In the genomic region with DNA sequence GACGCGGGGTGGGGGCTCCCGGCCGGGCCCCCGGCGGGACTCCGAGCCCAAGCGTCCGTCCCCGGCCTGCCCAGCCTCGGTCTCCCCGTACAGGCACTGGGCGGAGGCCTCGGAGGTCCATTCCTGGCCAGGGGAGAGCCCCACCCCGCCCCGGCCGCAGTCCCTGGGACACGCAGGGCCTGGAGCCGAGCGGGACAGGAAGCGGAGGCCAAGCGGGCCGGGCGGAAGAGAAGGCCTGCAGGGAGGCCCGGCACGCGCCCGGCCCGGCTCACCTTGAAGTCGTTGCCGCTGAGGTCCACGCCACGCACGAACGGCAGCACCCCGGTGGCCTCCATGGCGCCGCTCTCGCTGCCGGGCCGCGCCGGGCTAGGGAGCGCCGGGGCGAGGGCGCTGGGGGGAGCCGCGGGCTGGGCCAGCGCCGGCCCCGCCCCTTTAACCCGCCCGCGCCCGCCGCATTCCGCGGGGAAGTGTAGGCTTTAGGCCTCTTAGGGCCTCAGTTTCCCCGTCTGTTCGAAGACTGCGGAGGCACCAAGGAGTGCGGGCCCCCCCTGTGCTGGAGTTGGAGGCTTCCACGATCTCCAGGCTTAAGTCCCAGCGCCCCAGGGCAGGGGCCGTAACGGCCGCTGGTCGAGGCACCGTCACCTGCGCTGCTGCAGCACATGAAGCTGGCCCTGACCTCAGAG, we compare ENCODE assay signal across 8 cellular contexts. TPM values are rescaled to one million over a fixed set of nuclear protein-coding genes. Genes with fewer than 3 reads are reported as not detected.
DNase-seq lines count a peak whose midpoint lies in the region; ATAC-seq, FAIRE-seq and TF ChIP-seq lines count a peak whose summit lies in the region.

A gene (minus strand): TSS at position 383 of the 683 bp plus-strand sequence. CDS start 48 bp downstream, at position 335.

- CTCF ChIA-PET in T-cell (lab: Charles Lee) = no interaction called here

- H3K27ac Mint-ChIP-seq in T-cell = peak within 1 kb of the TSS; percentile 89 to 92

- H3K4me3 ChIP-seq in heart right ventricle = peak within 1 kb of the TSS; percentile 89 to 99 (median 96)
- peak within 1 kb of the TSS; percentile 90 for H3K4me3 ChIP-seq in parathyroid adenoma (ENCODE audit: low read depth, low read length)
- peak within 1 kb of the TSS; percentile 87 for H3K4me3 ChIP-seq in urinary bladder (ENCODE audit: low read depth, low read length)

- no peaks in the 10 kb centered on the region for H3K9me3 Mint-ChIP-seq in T-cell

- no peaks in the 10 kb centered on the region for H3K9me3 ChIP-seq in heart right ventricle
- H3K9me3 ChIP-seq in parathyroid adenoma (ENCODE audit: control insufficient read depth, low read length) = no peaks in the 10 kb centered on the region

- 0 to 1% methylated on average over 42 to 71 of the region's 71 CpGs for WGBS in heart right ventricle, 2 donors
- WGBS in urinary bladder = 1% methylated on average over 71 of the region's 71 CpGs

- H3K9ac ChIP-seq in parathyroid adenoma = peak within 1 kb of the TSS; percentile 50

- intact Hi-C loops in heart right ventricle (cut with DNase I) = loop anchor here in 4 of 10 donors (5.0 kb wide), 2 partner anchors 41 to 54 kb away; a partner anchor contains a TSS

- FAIRE-seq in GM12891 (lab: Jason Lieb, UNC) = peak; percentile 89

- no peak for TF ChIP-seq POLR2A in GM12891 (IDR thresholded peaks at IDR 0.05; ENCODE audit: low read depth, low read length)

- peak; percentile 26 for ATAC-seq in HG03159 (IDR thresholded peaks at IDR 0.05; ENCODE audit: unreplicated experiment)
- peak; percentile 47 to 53 (median 50) for ATAC-seq in T-cell (replicated peaks in 1 of 4)
- ATAC-seq in heart right ventricle = peak; percentile 33 to 70 (median 58)
- ATAC-seq in GM19035 (IDR thresholded peaks at IDR 0.05; ENCODE audit: unreplicated experiment) = no peak

- POLR2A ChIA-PET in T-cell (lab: Charles Lee) = interaction anchor here in 1 of 2 donors (0.8 kb wide), 1 partner anchor 12 kb away, joined by 3 read pairs; no protein-coding TSS in a partner anchor

- peak within 1 kb of the TSS; percentile 91 for H3K4me2 ChIP-seq in parathyroid adenoma (ENCODE audit: low read length)

- H3K4me1 ChIP-seq in heart right ventricle (peaks cover 21 to 65% (median 56%) of the 10 kb centered on the region in 9 donors), parathyroid adenoma (peaks cover 26% of the 10 kb centered on the region), urinary bladder (ENCODE audit: insufficient read depth) (peaks cover 3% of the 10 kb centered on the region)

- H2AFZ ChIP-seq in parathyroid adenoma = peak within 1 kb of the TSS; percentile 92

- H3K4me1 Mint-ChIP-seq in T-cell = peaks cover 31 to 52% (median 48%) of the 10 kb centered on the region in 3 donors

- H3K27me3 Mint-ChIP-seq in T-cell = no peaks in the 10 kb centered on the region

- peak within 1 kb of the TSS; percentile 95 to 98 (median 98) for H3K4me3 Mint-ChIP-seq in T-cell

- peaks cover 53% of the 10 kb centered on the region for H3K79me2 ChIP-seq in parathyroid adenoma

- peaks cover 16% of the 10 kb centered on the region for H3K36me3 Mint-ChIP-seq in T-cell

- H3K27me3 ChIP-seq in heart right ventricle (no peaks in the 10 kb centered on the region), parathyroid adenoma (ENCODE audit: control insufficient read depth, insufficient read depth, low read length) (no peaks in the 10 kb centered on the region)

- DNase-seq in GM12891 (ENCODE audit: insufficient read length, low spot score) (peak; percentile 71), T-cell (peak in 29 of 34 experiments; percentile 22 to 61 (median 36)), amniotic epithelial cell (ENCODE audit: low read depth) (peak; percentile 13), heart right ventricle (peak; percentile 44 to 64)

- H3K36me3 ChIP-seq in heart right ventricle (peaks cover 0 to 44% (median 33%) of the 10 kb centered on the region in 9 donors), parathyroid adenoma (ENCODE audit: control insufficient read depth, insufficient read depth, low read length) (no peaks in the 10 kb centered on the region), urinary bladder (ENCODE audit: insufficient read depth) (peaks cover 5% of the 10 kb centered on the region)

- H3K27ac ChIP-seq in heart right ventricle (peak within 1 kb of the TSS; percentile 94 to 100 (median 99)), parathyroid adenoma (peak within 1 kb of the TSS; percentile 92), urinary bladder (ENCODE audit: low read depth) (peak within 1 kb of the TSS; percentile 94)

- TF ChIP-seq CTCF in heart right ventricle (IDR thresholded peaks at IDR 0.05) (peak in 1 of 9 donors; percentile 6), parathyroid adenoma (IDR thresholded peaks at IDR 0.05) (no peak)

TF ChIP-seq in GM12891, 5 proteins besides CTCF, POLR2A, EP300 and RAD21:
- TF ChIP-seq POLR2AphosphoS5 (IDR thresholded peaks at IDR 0.05; ENCODE audit: low read depth, low read length) = no peak
- 0 out of 2 replicates have a peak, but pooled peaks have one; percentile 15 for TF ChIP-seq TAF1 (IDR thresholded peaks at IDR 0.05; ENCODE audit: low read depth, low read length)
TF ChIP-seq in GM12891: peak in this region for 1.

RNA-seq across cellular contexts. Expression of the gene that starts here (rescaled TPM):
- 87.8 TPM for polyA plus RNA-seq in GM12891 (2012; ENCODE audit: low read depth, missing spikeins)
- 100 to 1,000 TPM; 257 to 389 (median 319) TPM for total RNA-seq in T-cell
- total RNA-seq in heart right ventricle = 100 to 1,000 TPM; 207 to 356 (median 281) TPM
- polyA plus RNA-seq in heart right ventricle = 100 to 1,000 TPM; 366 to 469 TPM
- 87.2 TPM for total RNA-seq in urinary bladder
- 249 TPM for polyA plus RNA-seq in urinary bladder

Comparison
In these comparisons a context has a peak if more than half of its experiments do, and no peak if none do; other contexts are left out.
1. DNase-seq: peak in every context shown above with its lines; median percentile 71 in GM12891; 54 in heart right ventricle; 36 in T-cell; 13 in amniotic epithelial cell.